9 cellular contexts compared by ENCODE assay signal in the genomic region with DNA sequence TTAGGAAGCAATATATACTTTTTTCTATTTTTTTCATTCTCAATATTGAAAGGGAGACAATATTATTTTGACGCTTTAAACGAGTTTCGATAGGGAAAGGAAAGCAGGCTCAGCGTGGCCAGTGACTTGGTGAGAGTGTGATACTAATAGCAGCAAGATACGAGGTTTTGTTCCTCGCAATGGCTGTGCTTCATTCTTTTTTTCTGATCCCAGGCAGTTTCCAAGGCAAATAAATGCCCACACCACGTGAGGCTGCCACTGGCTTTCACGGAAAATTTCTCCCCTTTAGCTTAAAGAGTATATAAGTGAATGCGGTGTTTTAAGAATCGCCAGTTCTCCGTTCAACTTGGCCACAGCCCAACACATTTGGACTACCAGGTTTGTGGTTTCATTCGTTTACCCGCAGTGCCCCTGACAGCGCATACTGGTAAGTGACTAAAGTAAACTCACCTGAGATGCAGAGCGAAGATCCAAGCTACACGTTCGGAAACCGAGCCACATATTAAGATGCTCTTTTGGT.
DNase-seq lines count a peak whose midpoint lies in the region; ATAC-seq, FAIRE-seq and TF ChIP-seq lines count a peak whose summit lies in the region.
"Had no signal": no experiment of that assay in that cellular context is flagged by ENCODE, and none has a peak within 500 bp of the region (broad histone marks: within the 10 kb centered on the region; RNA-seq: fewer than 3 reads in every experiment).

No MANE protein-coding gene starts in this region.

- H3K18ac ChIP-seq in H1 (ENCODE audit: extremely low read depth, low read length) = no peak overlapping the region

- peaks cover 4% of the 10 kb centered on the region for H3K9me3 Mint-ChIP-seq in activated CD4-positive, alpha-beta T cell treated with anti-CD3 and anti-CD28 coated beads, Interleukin-2, amount 10 ng/mL, durations not matched to agents 7 days and 5 days

- H4K20me1 ChIP-seq in OCI-LY3 (ENCODE audit: insufficient read depth, low read length) (no peaks in the 10 kb centered on the region), H1 (replicated peaks in 1 of 2; ENCODE audit: control insufficient read depth in 1 of 2, insufficient read depth in 2 of 2, low read length in 2 of 2) (peaks cover 0 to 1% of the 10 kb centered on the region in 2 experiments), smooth muscle cell (ENCODE audit: low read depth) (no peaks in the 10 kb centered on the region)

- no peak overlapping the region for H2BK20ac ChIP-seq in H1 (ENCODE audit: low read length)

- ATAC-seq in left lung (no peak), HG03342 (IDR thresholded peaks at IDR 0.05; ENCODE audit: unreplicated experiment) (no peak)

- H3K9me3 ChIP-seq in OCI-LY3 (ENCODE audit: insufficient read depth, low read length) (no peaks in the 10 kb centered on the region), H1 (ENCODE audit: insufficient read depth in 2 of 2, low read depth in 1 of 2, low read length in 1 of 2) (no peaks in the 10 kb centered on the region), smooth muscle cell (replicated peaks; ENCODE audit: low read depth) (no peaks in the 10 kb centered on the region), left lung (no peaks in the 10 kb centered on the region)

- intact Hi-C loops in left lung (cut with DNase I) = no loop called here

- H2BK15ac ChIP-seq in H1 (ENCODE audit: low read length) = no peak overlapping the region

- H3K4me1 Mint-ChIP-seq in activated CD4-positive, alpha-beta T cell treated with anti-CD3 and anti-CD28 coated beads, Interleukin-2, amount 10 ng/mL, durations not matched to agents 7 days and 5 days = peaks cover 51% of the 10 kb centered on the region

- H3F3A ChIP-seq in smooth muscle cell (ENCODE audit: low read depth) = peaks cover 25% of the 10 kb centered on the region

- no peak overlapping the region for H2AFZ ChIP-seq in OCI-LY3 (ENCODE audit: low read depth, low read length)
- H2AFZ ChIP-seq in H1 (ENCODE audit: low read length) = peak overlapping the region; percentile 43; the same call in 1 of the 2 replicates
- H2AFZ ChIP-seq in smooth muscle cell (ENCODE audit: low read depth) = peak overlapping the region; percentile 88

- no peak for DNase-seq in activated CD4-positive, alpha-beta T cell treated with anti-CD3 and anti-CD28 coated beads, Interleukin-2, amount 10 ng/mL, durations not matched to agents 7 days and 5 days
- no peak for DNase-seq in activated CD4-positive, alpha-beta T cell treated with anti-CD3 and anti-CD28 coated beads, Interleukin-2, amount 50 U/mL, for 48 hours
- DNase-seq in H1 (ENCODE audit: low read depth in 1 of 2, low spot score in 2 of 2) = no peak
- no peak for DNase-seq in smooth muscle cell (lab: John Stamatoyannopoulos, UW; ENCODE audit: unreplicated experiment)
- no peak for DNase-seq in DMS153 treated with DMSO at 0.1 percent for 48 hours (lab: John Stamatoyannopoulos, UW; ENCODE audit: unreplicated experiment)
- DNase-seq in left lung = no peak
- DNase-seq: DND-41 had no signal

- H2BK12ac ChIP-seq in H1 (ENCODE audit: low read depth, low read length) = no peak overlapping the region

- 17% methylated on average over 18 of the region's 18 CpGs; no CpG with 5 or more reads in 1 of the 2 experiments for WGBS in H1 (ENCODE audit: extremely low coverage in 1 of 2, insufficient coverage in 1 of 2, insufficient read length in 1 of 2, insufficient replicate concordance in 2 of 2, low coverage in 1 of 2, low lambda C conversion rate in 2 of 2, missing lambda C conversion rate in 1 of 2), 2 experiments
- WGBS in smooth muscle cell (ENCODE audit: low lambda C conversion rate) = 5% methylated on average over 18 of the region's 18 CpGs

- no peak for FAIRE-seq in H1 (lab: Jason Lieb, UNC)

- no peak for TF ChIP-seq RAD21 in H1 (IDR thresholded peaks at IDR 0.05 in 1 of 2, conservative IDR thresholded peaks at IDR 0.05 in 1 of 2; ENCODE audit: low read depth in 2 of 2, low read length in 2 of 2)

- H3K4me3 Mint-ChIP-seq in activated CD4-positive, alpha-beta T cell treated with anti-CD3 and anti-CD28 coated beads, Interleukin-2, amount 10 ng/mL, durations not matched to agents 7 days and 5 days = peak overlapping the region; percentile 62

- H3K56ac ChIP-seq in H1 (replicated peaks; ENCODE audit: insufficient read length, low read depth, low read length) = no peak overlapping the region

- H3K23ac ChIP-seq in H1 (ENCODE audit: insufficient read length) = no peak overlapping the region

- peaks cover 21% of the 10 kb centered on the region; the same call in 1 of the 2 replicates for H3K4me1 ChIP-seq in OCI-LY3 (ENCODE audit: low read length)
- peaks cover 0 to 5% (median 2%) of the 10 kb centered on the region in 4 experiments; a peak in 3 of 7 replicates for H3K4me1 ChIP-seq in H1 (replicated peaks in 1 of 4; ENCODE audit: control insufficient read depth in 3 of 4, insufficient read depth in 4 of 4, low read length in 3 of 4)
- H3K4me1 ChIP-seq in smooth muscle cell (ENCODE audit: low read depth) = peaks cover 9% of the 10 kb centered on the region
- peaks cover 0 to 10% of the 10 kb centered on the region in 2 donors for H3K4me1 ChIP-seq in left lung

- H3K4me2 ChIP-seq in OCI-LY3 (ENCODE audit: low read length) (peak overlapping the region; percentile 99), H1 (ENCODE audit: insufficient read depth in 1 of 2, low read depth in 2 of 2, low read length in 2 of 2) (peak overlapping the region; percentile 71 to 100), smooth muscle cell (peak overlapping the region; percentile 85)

- TF ChIP-seq EP300 in H1 (IDR thresholded peaks at IDR 0.05; ENCODE audit: borderline replicate concordance in 1 of 2, low read depth in 2 of 2, low read length in 2 of 2) = no peak

- no peak overlapping the region for H2BK120ac ChIP-seq in H1 (replicated peaks; ENCODE audit: low read depth, low read length)

- H3K79me2 ChIP-seq in OCI-LY3 (ENCODE audit: low read length) (no peaks in the 10 kb centered on the region), H1 (ENCODE audit: control insufficient read depth in 1 of 2, insufficient read depth in 2 of 2, low read length in 2 of 2) (no peaks in the 10 kb centered on the region), smooth muscle cell (ENCODE audit: low read depth) (no peaks in the 10 kb centered on the region)

- H3K4me3 ChIP-seq in OCI-LY3 (ENCODE audit: low read length) = peak overlapping the region; percentile 71
- peak overlapping the region; percentile 51 to 79 (median 66) for H3K4me3 ChIP-seq in H1 (ENCODE audit: extremely low read depth in 1 of 4, insufficient read depth in 2 of 4, low read depth in 3 of 4, low read length in 4 of 4)
- H3K4me3 ChIP-seq in smooth muscle cell = peak overlapping the region; percentile 51
- no peak overlapping the region for H3K4me3 ChIP-seq in left lung

- H3K36me3 Mint-ChIP-seq in activated CD4-positive, alpha-beta T cell treated with anti-CD3 and anti-CD28 coated beads, Interleukin-2, amount 10 ng/mL, durations not matched to agents 7 days and 5 days (ENCODE audit: low read depth) = peaks cover 12% of the 10 kb centered on the region

- POLR2A ChIA-PET in activated CD4-positive, alpha-beta T cell treated with anti-CD3 and anti-CD28 coated beads, Interleukin-2, amount 10 ng/mL, durations not matched to agents 7 days and 5 days (lab: Charles Lee) = interaction anchor here (0.6 kb wide), 1 partner anchor 31 kb away, joined by 4 read pairs; no protein-coding TSS in a partner anchor
- POLR2A ChIA-PET in H1 (lab: Charles Lee; ENCODE audit: partially characterized antibody) = interaction anchor here (0.8 to 1.7 kb wide), 4 partner anchors 8 to 115 kb away, joined by 3 to 4 read pairs (median 3); no protein-coding TSS in a partner anchor

- H3K4ac ChIP-seq in H1 (replicated peaks; ENCODE audit: insufficient read length, low read depth, low read length) = no peak overlapping the region

- TF ChIP-seq POLR2A in H1 (IDR thresholded peaks at IDR 0.05; ENCODE audit: control extremely low read depth in 1 of 2, low read depth in 2 of 2, low read length in 2 of 2) = no peak

- CTCF ChIA-PET in activated CD4-positive, alpha-beta T cell treated with anti-CD3 and anti-CD28 coated beads, Interleukin-2, amount 10 ng/mL, durations not matched to agents 7 days and 5 days (lab: Charles Lee) = interaction anchor here (0.9 to 1.5 kb wide), 6 partner anchors 9 to 408 kb away, joined by 3 to 5 read pairs (median 4); no protein-coding TSS in a partner anchor
- CTCF ChIA-PET in H1 (lab: Charles Lee; ENCODE audit: partially characterized antibody) = interaction anchor here (0.8 to 2.5 kb wide), 8 partner anchors 9 to 395 kb away, joined by 3 to 5 read pairs (median 4); no protein-coding TSS in a partner anchor

- peaks cover 31% of the 10 kb centered on the region for H3K23me2 ChIP-seq in H1 (ENCODE audit: low read depth, low read length)

- H3K27ac ChIP-seq in OCI-LY3 (ENCODE audit: low read length) (no peak overlapping the region), H1 (ENCODE audit: low read depth, low read length) (no peak overlapping the region), smooth muscle cell (ENCODE audit: low read depth) (peak overlapping the region; percentile 13), left lung (no peak overlapping the region)

- no peak overlapping the region for H4K8ac ChIP-seq in H1 (ENCODE audit: extremely low read depth, insufficient read depth, low read length)

- H4K5ac ChIP-seq in H1 (ENCODE audit: insufficient read length, low read depth, low read length) = no peak overlapping the region

- peak overlapping the region; percentile 66 for H3K27ac Mint-ChIP-seq in activated CD4-positive, alpha-beta T cell treated with anti-CD3 and anti-CD28 coated beads, Interleukin-2, amount 10 ng/mL, durations not matched to agents 7 days and 5 days

- H3K36me3 ChIP-seq in OCI-LY3 (replicated peaks; ENCODE audit: low read depth, low read length) (no peaks in the 10 kb centered on the region), H1 (ENCODE audit: control insufficient read depth in 2 of 4, insufficient read depth in 4 of 4, low read length in 3 of 4) (no peaks in the 10 kb centered on the region), smooth muscle cell (ENCODE audit: low read depth) (no peaks in the 10 kb centered on the region), left lung (no peaks in the 10 kb centered on the region)

- no peak for TF ChIP-seq CTCF in OCI-LY3 (IDR thresholded peaks at IDR 0.05; ENCODE audit: low read depth, low read length)
- no peak for TF ChIP-seq CTCF in H1 (IDR thresholded peaks at IDR 0.05; ENCODE audit: control extremely low read depth in 1 of 3, insufficient read depth in 1 of 3, low read depth in 1 of 3, low read length in 3 of 3)
- TF ChIP-seq CTCF in smooth muscle cell (IDR thresholded peaks at IDR 0.05; ENCODE audit: borderline replicate concordance, insufficient read depth, poor library complexity, severe bottlenecking) = no peak
- no peak for TF ChIP-seq CTCF in left lung (IDR thresholded peaks at IDR 0.05)

- no peak overlapping the region for H3K14ac ChIP-seq in H1 (ENCODE audit: insufficient read length)

- H3K9ac ChIP-seq in OCI-LY3 (ENCODE audit: low read length) (no peak overlapping the region), H1 (replicated peaks in 1 of 4; ENCODE audit: extremely low read depth in 1 of 4, low read depth in 3 of 4, low read length in 3 of 4) (peak overlapping the region in 1 of 4 experiments; percentile 31; a peak in 1 of 7 replicates), smooth muscle cell (ENCODE audit: low read depth) (no peak overlapping the region)

- H3K79me1 ChIP-seq in H1 (ENCODE audit: low read depth, low read length) = no peaks in the 10 kb centered on the region

- H4K91ac ChIP-seq in H1 (replicated peaks; ENCODE audit: insufficient read length, low read length) = no peak overlapping the region

- H3K27me3 Mint-ChIP-seq in activated CD4-positive, alpha-beta T cell treated with anti-CD3 and anti-CD28 coated beads, Interleukin-2, amount 10 ng/mL, durations not matched to agents 7 days and 5 days = peaks cover 76% of the 10 kb centered on the region

- H3K27me3 ChIP-seq in OCI-LY3 (ENCODE audit: low read depth, low read length) = no peaks in the 10 kb centered on the region
- peaks cover 0 to 30% (median 18%) of the 10 kb centered on the region in 4 experiments; a peak in 5 of 7 replicates for H3K27me3 ChIP-seq in H1 (replicated peaks in 1 of 4; ENCODE audit: control insufficient read depth in 3 of 4, extremely low read depth in 1 of 4, insufficient read depth in 3 of 4, low read length in 3 of 4)
- no peaks in the 10 kb centered on the region for H3K27me3 ChIP-seq in smooth muscle cell (ENCODE audit: low read depth)
- peaks cover 69 to 100% of the 10 kb centered on the region in 2 donors for H3K27me3 ChIP-seq in left lung

- no peak overlapping the region for H2BK5ac ChIP-seq in H1 (ENCODE audit: low read depth, low read length)

- no peak overlapping the region for H2AK5ac ChIP-seq in H1 (ENCODE audit: low read depth, low read length)

Comparison
In these comparisons a context has a peak if more than half of its experiments do, and no peak if none do; other contexts are left out.
1. H3K4me3 ChIP-seq: peak in OCI-LY3 (single experiment), H1 (4 of 4) and smooth muscle cell (single experiment); none in left lung (0 of 2).
2. Peak in every context shown above with its lines, with median percentiles within 50 percentile points of each other: H3K4me2 ChIP-seq.